In genomic region chr2:145199052-145199451, GRCh38 we compare ENCODE assay signal across 19 cellular contexts.
DNase-seq lines count a peak whose midpoint lies in the region; ATAC-seq and TF ChIP-seq lines count a peak whose summit lies in the region.
"Had no signal": no experiment of that assay in that cellular context is flagged by ENCODE, and none has a peak within 500 bp of the region (broad histone marks: within the 10 kb centered on the region; RNA-seq: fewer than 3 reads in every experiment).

No MANE protein-coding gene starts in this region.

- no peak overlapping the region for H3K9ac ChIP-seq in endodermal cell (ENCODE audit: extremely low read depth, low read length, poor library complexity, severe bottlenecking)
- H3K9ac ChIP-seq: SK-N-SH had no signal

- no peaks in the 10 kb centered on the region for H3K27me3 Mint-ChIP-seq in endodermal cell (ENCODE audit: insufficient read depth)
- H3K27me3 Mint-ChIP-seq: activated CD4-positive, alpha-beta memory T cell treated with anti-CD3 and anti-CD28 coated beads for 36 hours had no signal

- H3K27ac Mint-ChIP-seq in endodermal cell, result no peak overlapping the region
- H3K27ac Mint-ChIP-seq: activated CD4-positive, alpha-beta memory T cell treated with anti-CD3 and anti-CD28 coated beads for 36 hours; natural killer cell had no signal

- H3K9me3 Mint-ChIP-seq in endodermal cell, result no peaks in the 10 kb centered on the region
- H3K9me3 Mint-ChIP-seq: activated CD4-positive, alpha-beta memory T cell treated with anti-CD3 and anti-CD28 coated beads for 36 hours; natural killer cell had no signal

- peak; percentile 51 to 75 (median 55) for DNase-seq in NCI-H1417 (lab: John Stamatoyannopoulos, UW)
- DNase-seq in NCI-H1417 treated with DMSO at 0.1 percent for 48 hours (lab: John Stamatoyannopoulos, UW), result no peak
- peak; percentile 44 for DNase-seq in NCI-H69 (lab: John Stamatoyannopoulos, UW)
- DNase-seq in globus pallidus (ENCODE audit: low spot score), result peak; percentile 52
- DNase-seq in renal cortical epithelial cell (ENCODE audit: low read depth), result peak; percentile 91
- no peak for DNase-seq in GOT3 (lab: John Stamatoyannopoulos, UW)
- no peak for DNase-seq in endodermal cell
- DNase-seq: activated CD4-positive, alpha-beta memory T cell treated with anti-CD3 and anti-CD28 coated beads for 36 hours; activated effector memory CD4-positive, alpha-beta T cell treated with Interleukin-2 at 50 U/mL for 16 hours; erythroblast; natural killer cell; SK-N-SH; stimulated activated CD4-positive, alpha-beta T cell treated with anti-CD3 and anti-CD28 coated beads, Interleukin-4, amount 100 ng/mL, for 4 hours; upper lobe of right lung had no signal

- H3K4me3 Mint-ChIP-seq in endodermal cell, result no peak overlapping the region
- H3K4me3 Mint-ChIP-seq: activated CD4-positive, alpha-beta memory T cell treated with anti-CD3 and anti-CD28 coated beads for 36 hours; natural killer cell had no signal

- no peak for ATAC-seq in HG02642 (IDR thresholded peaks at IDR 0.05; ENCODE audit: poor library complexity, unreplicated experiment)
- ATAC-seq: left lobe of liver, natural killer cell, sciatic nerve, upper lobe of right lung had no signal

- no peaks in the 10 kb centered on the region for H3K36me3 Mint-ChIP-seq in endodermal cell (ENCODE audit: low read depth)
- H3K36me3 Mint-ChIP-seq: activated CD4-positive, alpha-beta memory T cell treated with anti-CD3 and anti-CD28 coated beads for 36 hours; natural killer cell had no signal

- WGBS in endodermal cell (ENCODE audit: insufficient coverage in 1 of 2, insufficient read length in 1 of 2), 2 experiments, result 87 to 95% methylated on average over 7 of the region's 7 CpGs

- no peaks in the 10 kb centered on the region for H3K27me3 ChIP-seq in endodermal cell (ENCODE audit: control insufficient read depth, insufficient read depth, low read length, poor library complexity, severe bottlenecking)
- H3K27me3 ChIP-seq: upper lobe of right lung had no signal

- H3K4me1 Mint-ChIP-seq in endodermal cell, result peaks cover 7% of the 10 kb centered on the region
- H3K4me1 Mint-ChIP-seq: natural killer cell had no signal

- H3K4me3 ChIP-seq in endodermal cell (ENCODE audit: low read length), result no peak overlapping the region
- H3K4me3 ChIP-seq: upper lobe of right lung had no signal

- no peaks in the 10 kb centered on the region for H3K9me3 ChIP-seq in endodermal cell (ENCODE audit: control insufficient read depth, low read length)
- H3K9me3 ChIP-seq: SK-N-SH, upper lobe of right lung had no signal

- H3K27ac ChIP-seq in endodermal cell (ENCODE audit: low read depth, low read length), result no peak overlapping the region
- H3K27ac ChIP-seq: 22Rv1, C4-2B, upper lobe of right lung had no signal

- no peaks in the 10 kb centered on the region for H3K4me1 ChIP-seq in endodermal cell (ENCODE audit: control insufficient read depth, insufficient read depth, low read length)
- H3K4me1 ChIP-seq: upper lobe of right lung had no signal

- TF ChIP-seq CTCF in endodermal cell (conservative IDR thresholded peaks at IDR 0.05), result no peak

- H3K36me3 ChIP-seq in endodermal cell (ENCODE audit: control insufficient read depth, insufficient read depth, low read length), result no peaks in the 10 kb centered on the region
- H3K36me3 ChIP-seq: upper lobe of right lung had no signal

Comparison
In these comparisons a context has a peak if more than half of its experiments do, and no peak if none do; other contexts are left out.
1. DNase-seq: peak in NCI-H1417 (3 of 3), NCI-H69 (single experiment), globus pallidus (single experiment) and renal cortical epithelial cell (single experiment); none in NCI-H1417 treated with DMSO at 0.1 percent for 48 hours (single experiment), GOT3 (single experiment) and endodermal cell (single experiment).